Comparison of ENCODE assay signal across 8 cellular contexts in the genomic region with DNA sequence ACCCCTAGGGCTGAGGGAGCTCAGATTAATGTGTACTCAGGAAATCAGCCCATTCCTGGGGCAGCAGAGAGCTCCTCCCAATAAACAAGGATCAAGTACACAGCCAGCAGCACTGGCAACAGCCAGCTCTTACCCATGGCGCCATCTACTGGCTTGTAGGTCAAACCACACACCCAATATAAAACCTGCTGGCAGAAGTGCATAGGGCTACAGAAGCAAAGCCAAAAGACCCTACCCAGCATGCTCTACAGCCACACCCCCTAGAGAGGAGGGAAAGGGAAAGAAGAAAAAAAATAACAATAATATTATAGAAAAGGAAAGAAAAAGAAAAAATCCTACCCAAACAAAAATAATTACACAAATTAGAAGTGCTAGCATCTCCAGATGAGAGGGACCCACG.
DNase-seq lines count a peak whose midpoint lies in the region; TF ChIP-seq lines count a peak whose summit lies in the region.
"Not testable (repeated sequence)": the region's sequence is repeated elsewhere in the genome, so short reads cannot be mapped to it uniquely, and the experiment has no call there.

No MANE protein-coding gene starts in this region.

- TF ChIP-seq RAD21 in liver (IDR thresholded peaks at IDR 0.05) = peak; percentile 61 to 71

- H3K27me3 Mint-ChIP-seq in Calu3 (ENCODE audit: unreplicated experiment); brain; progenitor cell of endocrine pancreas; type B pancreatic cell: not testable (repeated sequence)

- H3K4me3 Mint-ChIP-seq in Calu3 (ENCODE audit: low read depth, unreplicated experiment) = peak overlapping the region; percentile 61
- peak overlapping the region; percentile 86 to 96 (median 95) for H3K4me3 Mint-ChIP-seq in brain
- peak overlapping the region; percentile 80 for H3K4me3 Mint-ChIP-seq in progenitor cell of endocrine pancreas (ENCODE audit: low read depth)
- H3K4me3 Mint-ChIP-seq in type B pancreatic cell = peak overlapping the region; percentile 90

- DNase-seq in Calu3 = peak; percentile 4
- DNase-seq in HFF-Myc (ENCODE audit: extremely low read depth, low read depth); SK-N-MC (ENCODE audit: low read depth, low spot score); progenitor cell of endocrine pancreas (ENCODE audit: low spot score, unreplicated experiment); type B pancreatic cell (ENCODE audit: extremely low spot score, unreplicated experiment): not testable (repeated sequence)
- DNase-seq in fibroblast of the aortic adventitia (ENCODE audit: low read depth) = peak; percentile 29

- not testable (repeated sequence) for H3K36me3 Mint-ChIP-seq in Calu3 (ENCODE audit: insufficient read depth, unreplicated experiment); brain; progenitor cell of endocrine pancreas (ENCODE audit: insufficient read depth); type B pancreatic cell

- CTCF ChIA-PET in Calu3 (lab: Charles Lee) = interaction anchor here (0.6 to 1.4 kb wide), 4 partner anchors 274 to 388 kb away, joined by 3 to 9 read pairs (median 4); no protein-coding TSS in a partner anchor

- H3K36me3 ChIP-seq in SK-N-MC (ENCODE audit: insufficient read depth, low read length); liver (ENCODE audit: control insufficient read depth in 4 of 4, insufficient read depth in 3 of 4, low read depth in 1 of 4, low read length in 3 of 4): not testable (repeated sequence)

- H3K4me1 Mint-ChIP-seq in Calu3 (ENCODE audit: low read depth, unreplicated experiment); progenitor cell of endocrine pancreas (ENCODE audit: low read depth); type B pancreatic cell (ENCODE audit: unreplicated experiment): not testable (repeated sequence)
- peaks cover 16% of the 10 kb centered on the region for H3K4me1 Mint-ChIP-seq in brain

- not testable (repeated sequence) for H3K4me1 ChIP-seq in liver (ENCODE audit: control insufficient read depth in 4 of 4, insufficient read depth in 4 of 4, low read length in 3 of 4)

- not testable (repeated sequence) for H3K27ac Mint-ChIP-seq in Calu3 (ENCODE audit: unreplicated experiment); progenitor cell of endocrine pancreas
- peak overlapping the region; percentile 84 to 97 (median 91) for H3K27ac Mint-ChIP-seq in brain
- H3K27ac Mint-ChIP-seq in type B pancreatic cell = peak overlapping the region; percentile 62

- not testable (repeated sequence) for BruUV-seq in Calu3 (replicated peaks; lab: Mats Ljungman, UMichigan)

- H3K9me3 ChIP-seq in SK-N-MC (ENCODE audit: low read depth, low read length); liver (ENCODE audit: control insufficient read depth in 4 of 4, low read length in 3 of 4): not testable (repeated sequence)

- intact Hi-C loops in Calu3 (cut with micrococcal nuclease; ENCODE audit: unreplicated experiment) = not testable (repeated sequence)

- peak overlapping the region; percentile 60 for H3K9ac ChIP-seq in SK-N-MC (ENCODE audit: insufficient read length)
- H3K9ac ChIP-seq in liver (ENCODE audit: low read depth in 1 of 2, low read length in 2 of 2) = not testable (repeated sequence)

- TF ChIP-seq CTCF in Calu3 (IDR thresholded peaks at IDR 0.05; ENCODE audit: unreplicated experiment) = not testable (repeated sequence)
- peak; percentile 44 for TF ChIP-seq CTCF in HFF-Myc (IDR thresholded peaks at IDR 0.05; ENCODE audit: low read depth, low read length, missing control alignments)
- peak; percentile 60 to 63 for TF ChIP-seq CTCF in brain (conservative IDR thresholded peaks at IDR 0.05)
- peak; percentile 40 for TF ChIP-seq CTCF in fibroblast of the aortic adventitia (IDR thresholded peaks at IDR 0.05; ENCODE audit: insufficient read depth, low read length)
- TF ChIP-seq CTCF in liver (IDR thresholded peaks at IDR 0.05; ENCODE audit: low read depth, low read length, missing input control) = peak; percentile 24
- peak; percentile 59 for TF ChIP-seq CTCF in progenitor cell of endocrine pancreas (IDR thresholded peaks at IDR 0.05; ENCODE audit: unreplicated experiment)
- peak; percentile 72 for TF ChIP-seq CTCF in type B pancreatic cell (conservative IDR thresholded peaks at IDR 0.05)

- H3K4me3 ChIP-seq in HFF-Myc (replicated peaks; ENCODE audit: low read depth, low read length) (peak overlapping the region; percentile 38), SK-N-MC (peak overlapping the region; percentile 72), fibroblast of the aortic adventitia (ENCODE audit: low read depth, low read length) (peak overlapping the region; percentile 63), liver (ENCODE audit: low read depth in 1 of 3, low read length in 3 of 3) (peak overlapping the region in 1 of 3 donors; percentile 17)

- WGBS in liver = 42% methylated on average over 2 of the region's 2 CpGs

- not testable (repeated sequence) for H3K9me3 Mint-ChIP-seq in Calu3 (ENCODE audit: low read depth, unreplicated experiment); progenitor cell of endocrine pancreas (ENCODE audit: low read depth); type B pancreatic cell
- peaks cover 4 to 15% (median 7%) of the 10 kb centered on the region in 5 experiments for H3K9me3 Mint-ChIP-seq in brain

- H3K27me3 ChIP-seq in liver (ENCODE audit: control insufficient read depth in 4 of 4, insufficient read depth in 4 of 4, low read length in 3 of 4) = not testable (repeated sequence)

- not testable (repeated sequence) for H3K27ac ChIP-seq in SK-N-MC; liver (ENCODE audit: low read depth in 1 of 2, low read length in 2 of 2)
